Comparison of ENCODE assay signal across 24 cellular contexts in genomic region chr7:8356071-8356470, GRCh38.
"Had no signal": no experiment of that assay in that cellular context is flagged by ENCODE, and none has a peak within 500 bp of the region (broad histone marks: within the 10 kb centered on the region; RNA-seq: fewer than 3 reads in every experiment).

No MANE protein-coding gene starts in this region.

- H3K4me3 ChIP-seq: coronary artery, dorsolateral prefrontal cortex, esophagus muscularis mucosa, gastrocnemius medialis, heart right ventricle, left lung, lower lobe of right lung had no signal

- H3K9me3 ChIP-seq: esophagus muscularis mucosa, gastrocnemius medialis, lower lobe of right lung had no signal

- H3K4me1 ChIP-seq: esophagus muscularis mucosa, foreskin keratinocyte, gastrocnemius medialis, heart right ventricle, left lung, lower lobe of right lung had no signal

- H3K4me1 Mint-ChIP-seq: memory B cell; naive thymus-derived CD4-positive, alpha-beta T cell had no signal

- H3K27ac Mint-ChIP-seq: memory B cell; naive thymus-derived CD4-positive, alpha-beta T cell had no signal

- H3K27me3 ChIP-seq: dorsolateral prefrontal cortex, esophagus muscularis mucosa, foreskin keratinocyte, gastrocnemius medialis, heart right ventricle, left lung had no signal

- H3K27ac ChIP-seq: coronary artery, dorsolateral prefrontal cortex, esophagus muscularis mucosa, foreskin keratinocyte, gastrocnemius medialis, heart right ventricle, left lung, lower lobe of right lung had no signal

- FAIRE-seq: colon, endothelial cell of umbilical vein, islet of Langerhans, keratinocyte had no signal

- ATAC-seq: foreskin keratinocyte; gastrocnemius medialis; heart right ventricle; left cardiac atrium; left lung; left ventricle myocardium superior; lower lobe of right lung; naive thymus-derived CD4-positive, alpha-beta T cell had no signal

- H3K9me3 Mint-ChIP-seq: memory B cell had no signal

- H3K36me3 ChIP-seq: esophagus muscularis mucosa, gastrocnemius medialis, heart right ventricle, left lung, lower lobe of right lung had no signal

- DNase-seq: dermis blood vessel endothelial cell; dorsolateral prefrontal cortex; effector CD4-positive, alpha-beta T cell; effector memory CD4-positive, alpha-beta T cell; gastrocnemius medialis; glutamatergic neuron; head of caudate nucleus; heart right ventricle; hippocampal formation; left cardiac atrium; left lung; left ventricle myocardium superior; lower lobe of right lung; mesendoderm; midbrain; naive thymus-derived CD4-positive, alpha-beta T cell had no signal

- H3K36me3 Mint-ChIP-seq: memory B cell; naive thymus-derived CD4-positive, alpha-beta T cell had no signal

- H3K4me3 Mint-ChIP-seq: memory B cell; naive thymus-derived CD4-positive, alpha-beta T cell had no signal
